Comparison of ENCODE assay signal across 1 cellular context in genomic region chr18:46405832-46406538, GRCh38.
TF ChIP-seq lines count a peak whose summit lies in the region.

No MANE protein-coding gene starts in this region.

TF ChIP-seq in H1, 55 proteins besides CTCF, POLR2A, EP300 and RAD21:
- TF ChIP-seq GTF2F1 (IDR thresholded peaks at IDR 0.05; ENCODE audit: borderline replicate concordance, low read depth, low read length) (no peak), KDM5A (IDR thresholded peaks at IDR 0.05; ENCODE audit: low read length) (no peak), SUZ12 (IDR thresholded peaks at IDR 0.05; ENCODE audit: low read length) (no peak), NANOG (IDR thresholded peaks at IDR 0.05; ENCODE audit: insufficient read depth, low read depth, low read length, poor library complexity, severe bottlenecking) (no peak), EGR1 (IDR thresholded peaks at IDR 0.05; ENCODE audit: borderline replicate concordance, low read depth, low read length) (no peak), JUN (IDR thresholded peaks at IDR 0.05; ENCODE audit: low read depth, low read length) (no peak), BACH1 (IDR thresholded peaks at IDR 0.05; ENCODE audit: low read length) (no peak), KDM1A (IDR thresholded peaks at IDR 0.05; ENCODE audit: borderline replicate concordance, low read length) (no peak), POLR2AphosphoS5 (IDR thresholded peaks at IDR 0.05; ENCODE audit: low read depth, low read length) (no peak), MAX (IDR thresholded peaks at IDR 0.05) (no peak), CBX5 (IDR thresholded peaks at IDR 0.05; ENCODE audit: low read depth, low read length) (no peak), CBX8 (IDR thresholded peaks at IDR 0.05; ENCODE audit: borderline replicate concordance, low read depth, low read length) (no peak), TEAD4 (IDR thresholded peaks at IDR 0.05; ENCODE audit: low read depth, low read length) (no peak)
- TF ChIP-seq, protein P1, sequence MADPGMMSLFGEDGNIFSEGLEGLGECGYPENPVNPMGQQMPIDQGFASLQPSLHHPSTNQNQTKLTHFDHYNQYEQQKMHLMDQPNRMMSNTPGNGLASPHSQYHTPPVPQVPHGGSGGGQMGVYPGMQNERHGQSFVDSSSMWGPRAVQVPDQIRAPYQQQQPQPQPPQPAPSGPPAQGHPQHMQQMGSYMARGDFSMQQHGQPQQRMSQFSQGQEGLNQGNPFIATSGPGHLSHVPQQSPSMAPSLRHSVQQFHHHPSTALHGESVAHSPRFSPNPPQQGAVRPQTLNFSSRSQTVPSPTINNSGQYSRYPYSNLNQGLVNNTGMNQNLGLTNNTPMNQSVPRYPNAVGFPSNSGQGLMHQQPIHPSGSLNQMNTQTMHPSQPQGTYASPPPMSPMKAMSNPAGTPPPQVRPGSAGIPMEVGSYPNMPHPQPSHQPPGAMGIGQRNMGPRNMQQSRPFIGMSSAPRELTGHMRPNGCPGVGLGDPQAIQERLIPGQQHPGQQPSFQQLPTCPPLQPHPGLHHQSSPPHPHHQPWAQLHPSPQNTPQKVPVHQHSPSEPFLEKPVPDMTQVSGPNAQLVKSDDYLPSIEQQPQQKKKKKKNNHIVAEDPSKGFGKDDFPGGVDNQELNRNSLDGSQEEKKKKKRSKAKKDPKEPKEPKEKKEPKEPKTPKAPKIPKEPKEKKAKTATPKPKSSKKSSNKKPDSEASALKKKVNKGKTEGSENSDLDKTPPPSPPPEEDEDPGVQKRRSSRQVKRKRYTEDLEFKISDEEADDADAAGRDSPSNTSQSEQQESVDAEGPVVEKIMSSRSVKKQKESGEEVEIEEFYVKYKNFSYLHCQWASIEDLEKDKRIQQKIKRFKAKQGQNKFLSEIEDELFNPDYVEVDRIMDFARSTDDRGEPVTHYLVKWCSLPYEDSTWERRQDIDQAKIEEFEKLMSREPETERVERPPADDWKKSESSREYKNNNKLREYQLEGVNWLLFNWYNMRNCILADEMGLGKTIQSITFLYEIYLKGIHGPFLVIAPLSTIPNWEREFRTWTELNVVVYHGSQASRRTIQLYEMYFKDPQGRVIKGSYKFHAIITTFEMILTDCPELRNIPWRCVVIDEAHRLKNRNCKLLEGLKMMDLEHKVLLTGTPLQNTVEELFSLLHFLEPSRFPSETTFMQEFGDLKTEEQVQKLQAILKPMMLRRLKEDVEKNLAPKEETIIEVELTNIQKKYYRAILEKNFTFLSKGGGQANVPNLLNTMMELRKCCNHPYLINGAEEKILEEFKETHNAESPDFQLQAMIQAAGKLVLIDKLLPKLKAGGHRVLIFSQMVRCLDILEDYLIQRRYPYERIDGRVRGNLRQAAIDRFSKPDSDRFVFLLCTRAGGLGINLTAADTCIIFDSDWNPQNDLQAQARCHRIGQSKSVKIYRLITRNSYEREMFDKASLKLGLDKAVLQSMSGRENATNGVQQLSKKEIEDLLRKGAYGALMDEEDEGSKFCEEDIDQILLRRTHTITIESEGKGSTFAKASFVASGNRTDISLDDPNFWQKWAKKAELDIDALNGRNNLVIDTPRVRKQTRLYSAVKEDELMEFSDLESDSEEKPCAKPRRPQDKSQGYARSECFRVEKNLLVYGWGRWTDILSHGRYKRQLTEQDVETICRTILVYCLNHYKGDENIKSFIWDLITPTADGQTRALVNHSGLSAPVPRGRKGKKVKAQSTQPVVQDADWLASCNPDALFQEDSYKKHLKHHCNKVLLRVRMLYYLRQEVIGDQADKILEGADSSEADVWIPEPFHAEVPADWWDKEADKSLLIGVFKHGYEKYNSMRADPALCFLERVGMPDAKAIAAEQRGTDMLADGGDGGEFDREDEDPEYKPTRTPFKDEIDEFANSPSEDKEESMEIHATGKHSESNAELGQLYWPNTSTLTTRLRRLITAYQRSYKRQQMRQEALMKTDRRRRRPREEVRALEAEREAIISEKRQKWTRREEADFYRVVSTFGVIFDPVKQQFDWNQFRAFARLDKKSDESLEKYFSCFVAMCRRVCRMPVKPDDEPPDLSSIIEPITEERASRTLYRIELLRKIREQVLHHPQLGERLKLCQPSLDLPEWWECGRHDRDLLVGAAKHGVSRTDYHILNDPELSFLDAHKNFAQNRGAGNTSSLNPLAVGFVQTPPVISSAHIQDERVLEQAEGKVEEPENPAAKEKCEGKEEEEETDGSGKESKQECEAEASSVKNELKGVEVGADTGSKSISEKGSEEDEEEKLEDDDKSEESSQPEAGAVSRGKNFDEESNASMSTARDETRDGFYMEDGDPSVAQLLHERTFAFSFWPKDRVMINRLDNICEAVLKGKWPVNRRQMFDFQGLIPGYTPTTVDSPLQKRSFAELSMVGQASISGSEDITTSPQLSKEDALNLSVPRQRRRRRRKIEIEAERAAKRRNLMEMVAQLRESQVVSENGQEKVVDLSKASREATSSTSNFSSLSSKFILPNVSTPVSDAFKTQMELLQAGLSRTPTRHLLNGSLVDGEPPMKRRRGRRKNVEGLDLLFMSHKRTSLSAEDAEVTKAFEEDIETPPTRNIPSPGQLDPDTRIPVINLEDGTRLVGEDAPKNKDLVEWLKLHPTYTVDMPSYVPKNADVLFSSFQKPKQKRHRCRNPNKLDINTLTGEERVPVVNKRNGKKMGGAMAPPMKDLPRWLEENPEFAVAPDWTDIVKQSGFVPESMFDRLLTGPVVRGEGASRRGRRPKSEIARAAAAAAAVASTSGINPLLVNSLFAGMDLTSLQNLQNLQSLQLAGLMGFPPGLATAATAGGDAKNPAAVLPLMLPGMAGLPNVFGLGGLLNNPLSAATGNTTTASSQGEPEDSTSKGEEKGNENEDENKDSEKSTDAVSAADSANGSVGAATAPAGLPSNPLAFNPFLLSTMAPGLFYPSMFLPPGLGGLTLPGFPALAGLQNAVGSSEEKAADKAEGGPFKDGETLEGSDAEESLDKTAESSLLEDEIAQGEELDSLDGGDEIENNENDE (IDR thresholded peaks at IDR 0.05; ENCODE audit: insufficient replicate concordance, low read length), result no peak
- TF ChIP-seq, protein P2, sequence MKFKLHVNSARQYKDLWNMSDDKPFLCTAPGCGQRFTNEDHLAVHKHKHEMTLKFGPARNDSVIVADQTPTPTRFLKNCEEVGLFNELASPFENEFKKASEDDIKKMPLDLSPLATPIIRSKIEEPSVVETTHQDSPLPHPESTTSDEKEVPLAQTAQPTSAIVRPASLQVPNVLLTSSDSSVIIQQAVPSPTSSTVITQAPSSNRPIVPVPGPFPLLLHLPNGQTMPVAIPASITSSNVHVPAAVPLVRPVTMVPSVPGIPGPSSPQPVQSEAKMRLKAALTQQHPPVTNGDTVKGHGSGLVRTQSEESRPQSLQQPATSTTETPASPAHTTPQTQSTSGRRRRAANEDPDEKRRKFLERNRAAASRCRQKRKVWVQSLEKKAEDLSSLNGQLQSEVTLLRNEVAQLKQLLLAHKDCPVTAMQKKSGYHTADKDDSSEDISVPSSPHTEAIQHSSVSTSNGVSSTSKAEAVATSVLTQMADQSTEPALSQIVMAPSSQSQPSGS (IDR thresholded peaks at IDR 0.05; ENCODE audit: low read length), result no peak
TF ChIP-seq in H1: peak in this region for 0.
